In genomic region chr9:132717326-132717945, GRCh38 we compare ENCODE assay signal across 1 cellular context.
TF ChIP-seq lines count a peak whose summit lies in the region.

No MANE protein-coding gene starts in this region.

TF ChIP-seq in HepG2, 621 proteins besides CTCF, POLR2A, EP300 and RAD21:
- peak; percentile 63; the same call in 1 of the 2 replicates for TF ChIP-seq ZNF768 (CRISPR knock-in tag; IDR thresholded peaks at IDR 0.05)
- TF ChIP-seq KAT2B (IDR thresholded peaks at IDR 0.05; ENCODE audit: borderline replicate concordance, low read depth, low read length), result no peak
- no peak for TF ChIP-seq ZNF383 (CRISPR knock-in tag; IDR thresholded peaks at IDR 0.05; ENCODE audit: borderline replicate concordance)
- TF ChIP-seq NONO (IDR thresholded peaks at IDR 0.05), result no peak
- no peak for TF ChIP-seq NONO (CRISPR knock-in tag; conservative IDR thresholded peaks at IDR 0.05)
- TF ChIP-seq NFKB2 (CRISPR knock-in tag; IDR thresholded peaks at IDR 0.05; ENCODE audit: borderline replicate concordance), result no peak
- TF ChIP-seq, protein P1, sequence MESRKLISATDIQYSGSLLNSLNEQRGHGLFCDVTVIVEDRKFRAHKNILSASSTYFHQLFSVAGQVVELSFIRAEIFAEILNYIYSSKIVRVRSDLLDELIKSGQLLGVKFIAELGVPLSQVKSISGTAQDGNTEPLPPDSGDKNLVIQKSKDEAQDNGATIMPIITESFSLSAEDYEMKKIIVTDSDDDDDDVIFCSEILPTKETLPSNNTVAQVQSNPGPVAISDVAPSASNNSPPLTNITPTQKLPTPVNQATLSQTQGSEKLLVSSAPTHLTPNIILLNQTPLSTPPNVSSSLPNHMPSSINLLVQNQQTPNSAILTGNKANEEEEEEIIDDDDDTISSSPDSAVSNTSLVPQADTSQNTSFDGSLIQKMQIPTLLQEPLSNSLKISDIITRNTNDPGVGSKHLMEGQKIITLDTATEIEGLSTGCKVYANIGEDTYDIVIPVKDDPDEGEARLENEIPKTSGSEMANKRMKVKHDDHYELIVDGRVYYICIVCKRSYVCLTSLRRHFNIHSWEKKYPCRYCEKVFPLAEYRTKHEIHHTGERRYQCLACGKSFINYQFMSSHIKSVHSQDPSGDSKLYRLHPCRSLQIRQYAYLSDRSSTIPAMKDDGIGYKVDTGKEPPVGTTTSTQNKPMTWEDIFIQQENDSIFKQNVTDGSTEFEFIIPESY (CRISPR knock-in tag; IDR thresholded peaks at IDR 0.05), result no peak
- no peak for TF ChIP-seq ATAD3A (CRISPR knock-in tag; IDR thresholded peaks at IDR 0.05)
- TF ChIP-seq NFRKB (IDR thresholded peaks at IDR 0.05), result no peak
TF ChIP-seq in HepG2: peak in this region for 1.
